2 cellular contexts compared by ENCODE assay signal in genomic region chr9:93620041-93620506, GRCh38.
TF ChIP-seq lines count a peak whose summit lies in the region.

No MANE protein-coding gene starts in this region.

TF ChIP-seq in HCT116, 20 proteins besides CTCF, POLR2A, EP300 and RAD21:
- TF ChIP-seq SIN3A (IDR thresholded peaks at IDR 0.05; ENCODE audit: low read depth), result no peak
- TF ChIP-seq REST (IDR thresholded peaks at IDR 0.05; ENCODE audit: low read depth), result no peak
- TF ChIP-seq ZFX (IDR thresholded peaks at IDR 0.05), result no peak
- TF ChIP-seq POLR2AphosphoS5 (IDR thresholded peaks at IDR 0.05; ENCODE audit: low read depth, low read length), result no peak
- TF ChIP-seq CBX3 (IDR thresholded peaks at IDR 0.05; ENCODE audit: low read depth), result no peak
- TF ChIP-seq EZH2 (IDR thresholded peaks at IDR 0.05), result no peak
- no peak for TF ChIP-seq ZBTB33 (IDR thresholded peaks at IDR 0.05; ENCODE audit: extremely low read depth, insufficient replicate concordance, low read length)
- TF ChIP-seq JUND (IDR thresholded peaks at IDR 0.05), result no peak
- TF ChIP-seq ZNF274 (IDR thresholded peaks at IDR 0.05; ENCODE audit: low read depth, low read length), result no peak
- no peak for TF ChIP-seq FOSL1 (IDR thresholded peaks at IDR 0.05; ENCODE audit: low read depth)
- no peak for TF ChIP-seq SP1 (IDR thresholded peaks at IDR 0.05; ENCODE audit: low read depth)
- TF ChIP-seq ELF1 (IDR thresholded peaks at IDR 0.05; ENCODE audit: borderline replicate concordance, low read depth), result no peak

TF ChIP-seq in HepG2, 621 proteins besides CTCF, POLR2A, EP300 and RAD21:
- no peak for TF ChIP-seq ZBTB37 (CRISPR knock-in tag; IDR thresholded peaks at IDR 0.05)
- TF ChIP-seq STAG1 (CRISPR knock-in tag; IDR thresholded peaks at IDR 0.05), result 0 out of 2 replicates have a peak, but pooled peaks have one; percentile 8
- TF ChIP-seq RCOR2 (CRISPR knock-in tag; IDR thresholded peaks at IDR 0.05), result no peak
- TF ChIP-seq CBFB (CRISPR knock-in tag; IDR thresholded peaks at IDR 0.05), result no peak
- TF ChIP-seq PBX2 (CRISPR knock-in tag; IDR thresholded peaks at IDR 0.05), result no peak
- TF ChIP-seq MTF2 (CRISPR knock-in tag; IDR thresholded peaks at IDR 0.05; ENCODE audit: borderline replicate concordance), result no peak
- TF ChIP-seq, protein P1, sequence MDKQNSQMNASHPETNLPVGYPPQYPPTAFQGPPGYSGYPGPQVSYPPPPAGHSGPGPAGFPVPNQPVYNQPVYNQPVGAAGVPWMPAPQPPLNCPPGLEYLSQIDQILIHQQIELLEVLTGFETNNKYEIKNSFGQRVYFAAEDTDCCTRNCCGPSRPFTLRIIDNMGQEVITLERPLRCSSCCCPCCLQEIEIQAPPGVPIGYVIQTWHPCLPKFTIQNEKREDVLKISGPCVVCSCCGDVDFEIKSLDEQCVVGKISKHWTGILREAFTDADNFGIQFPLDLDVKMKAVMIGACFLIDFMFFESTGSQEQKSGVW (CRISPR knock-in tag; IDR thresholded peaks at IDR 0.05; ENCODE audit: borderline replicate concordance), result no peak
- no peak for TF ChIP-seq ZBTB34 (CRISPR knock-in tag; IDR thresholded peaks at IDR 0.05)
- TF ChIP-seq ZNF33B (CRISPR knock-in tag; IDR thresholded peaks at IDR 0.05), result 0 out of 2 replicates have a peak, but pooled peaks have one; percentile 30
- TF ChIP-seq ZNF605 (CRISPR knock-in tag; IDR thresholded peaks at IDR 0.05), result no peak
- 0 out of 2 replicates have a peak, but pooled peaks have one; percentile 20 for TF ChIP-seq ZBTB7B (CRISPR knock-in tag; IDR thresholded peaks at IDR 0.05)
TF ChIP-seq in HepG2: peak in this region for 3.
